ENCODE assay signal across 1 cellular context in genomic region chr1:26375081-26375480, GRCh38.
TF ChIP-seq lines count a peak whose summit lies in the region.

No MANE protein-coding gene starts in this region.

TF ChIP-seq in IMR-90, 13 proteins besides CTCF, POLR2A, EP300 and RAD21:
- TF ChIP-seq MXI1 (IDR thresholded peaks at IDR 0.05; ENCODE audit: borderline replicate concordance, low read depth, low read length) (no peak), MAZ (IDR thresholded peaks at IDR 0.05; ENCODE audit: borderline replicate concordance, low read depth, low read length) (no peak), RCOR1 (IDR thresholded peaks at IDR 0.05; ENCODE audit: insufficient replicate concordance, low read length) (no peak), FOS (IDR thresholded peaks at IDR 0.05; ENCODE audit: low read depth, low read length) (no peak), RFX5 (IDR thresholded peaks at IDR 0.05; ENCODE audit: low read depth, low read length) (no peak), USF2 (IDR thresholded peaks at IDR 0.05; ENCODE audit: low read depth, low read length) (no peak), BHLHE40 (IDR thresholded peaks at IDR 0.05; ENCODE audit: low read depth, low read length) (no peak), ELK1 (IDR thresholded peaks at IDR 0.05; ENCODE audit: borderline replicate concordance, low read depth, low read length) (no peak), MAFK (IDR thresholded peaks at IDR 0.05; ENCODE audit: low read depth, low read length) (no peak), NFE2L2 (IDR thresholded peaks at IDR 0.05; ENCODE audit: low read depth, low read length) (no peak), CEBPB (IDR thresholded peaks at IDR 0.05; ENCODE audit: low read depth, low read length) (no peak), SMC3 (IDR thresholded peaks at IDR 0.05; ENCODE audit: low read depth, low read length) (no peak), CHD1 (IDR thresholded peaks at IDR 0.05; ENCODE audit: low read depth, low read length) (no peak)
